8 cellular contexts compared by ENCODE assay signal in the genomic region with DNA sequence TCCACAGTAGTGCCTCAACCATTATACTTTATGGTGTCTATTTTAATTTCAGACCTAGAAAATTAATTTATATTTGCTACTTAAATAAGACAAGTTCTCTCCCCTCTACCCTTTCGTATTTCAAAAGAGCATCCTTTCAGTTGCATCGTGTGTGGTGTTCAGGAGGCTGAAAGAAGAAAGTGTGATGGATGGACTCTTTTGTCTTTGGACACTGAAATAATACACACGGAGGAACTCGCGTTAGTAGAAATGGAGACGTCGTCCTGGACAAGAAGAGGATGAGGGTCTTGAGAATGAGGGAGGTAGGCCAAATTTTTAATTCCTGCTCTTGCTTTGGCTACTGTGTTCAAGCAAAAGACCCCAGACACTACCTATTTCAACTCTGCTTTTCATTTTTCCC. TPM values are rescaled to one million over a fixed set of nuclear protein-coding genes. Genes with fewer than 3 reads are reported as not detected.
DNase-seq lines count a peak whose midpoint lies in the region; ATAC-seq, FAIRE-seq and TF ChIP-seq lines count a peak whose summit lies in the region.

No MANE protein-coding gene starts in this region.

- no peaks in the 10 kb centered on the region for H4K20me1 ChIP-seq in HepG2 (ENCODE audit: insufficient read depth, low read length)

- no peak for DNase-seq in activated T-cell treated with anti-CD3 and anti-CD28 coated beads, Interleukin-2, amount 50 U/mL, for 4 hours
- DNase-seq in activated T-cell treated with anti-CD3 and anti-CD28 coated beads, Interleukin-2, amount 50 U/mL, for 48 hours, result no peak
- DNase-seq in HepG2 (ENCODE audit: low spot score) (no peak), tibial artery (no peak), A172 (ENCODE audit: low spot score) (no peak), islet precursor cell (no peak)

- peak overlapping the region; percentile 91 for H3K4me3 Mint-ChIP-seq in activated T-cell treated with anti-CD3 and anti-CD28 coated beads, Interleukin-2, amount 50 U/mL, for 4 hours
- H3K4me3 Mint-ChIP-seq in activated naive CD8-positive, alpha-beta T cell, result peak overlapping the region; percentile 93

- peak overlapping the region; percentile 88 for H3K9ac ChIP-seq in HepG2 (ENCODE audit: insufficient read depth, low read depth, low read length)

- no peaks in the 10 kb centered on the region for H3K9me3 Mint-ChIP-seq in activated T-cell treated with anti-CD3 and anti-CD28 coated beads, Interleukin-2, amount 50 U/mL, for 4 hours
- no peaks in the 10 kb centered on the region for H3K9me3 Mint-ChIP-seq in activated naive CD8-positive, alpha-beta T cell (ENCODE audit: low read depth)

- H3K4me2 ChIP-seq in HepG2 (ENCODE audit: low read depth, low read length), result peak overlapping the region; percentile 94

- POLR2A ChIA-PET in HepG2 (lab: Yijun Ruan, JAX), result interaction anchor here (1.3 to 1.9 kb wide), 2 partner anchors 23 to 55 kb away, joined by 5 to 21 read pairs; a partner anchor contains a TSS

- H3K27ac ChIP-seq in HepG2 (ENCODE audit: extremely low read length, insufficient read depth, low read length), result peak overlapping the region; percentile 82
- peak overlapping the region; percentile 80 to 87 for H3K27ac ChIP-seq in tibial artery

- H3K4me1 ChIP-seq in HepG2 (ENCODE audit: insufficient read depth, low read length) (peaks cover 61% of the 10 kb centered on the region), tibial artery (peaks cover 0 to 15% (median 12%) of the 10 kb centered on the region in 4 donors)

- no peaks in the 10 kb centered on the region for H3K9me3 ChIP-seq in HepG2 (ENCODE audit: low read length)
- no peaks in the 10 kb centered on the region for H3K9me3 ChIP-seq in tibial artery

- no peaks in the 10 kb centered on the region for H3K36me3 ChIP-seq in HepG2 (replicated peaks in 1 of 2; ENCODE audit: control insufficient read depth in 1 of 2, insufficient read depth in 2 of 2, low read length in 2 of 2)
- H3K36me3 ChIP-seq in tibial artery, result no peaks in the 10 kb centered on the region

- H2AFZ ChIP-seq in HepG2 (ENCODE audit: low read length), result no peak overlapping the region

- H3K4me3 ChIP-seq in HepG2 (replicated peaks in 1 of 3; ENCODE audit: insufficient read depth in 1 of 3, low read depth in 2 of 3, low read length in 3 of 3) (peak overlapping the region; percentile 97 to 99 (median 99)), tibial artery (peak overlapping the region; percentile 71 to 89)

- H3K27ac Mint-ChIP-seq in activated naive CD8-positive, alpha-beta T cell, result peak overlapping the region; percentile 90

- no TSS peak for BruUV-seq in HepG2 (replicated peaks; lab: Mats Ljungman, UMichigan)

- H3K79me2 ChIP-seq in HepG2 (ENCODE audit: insufficient read depth, low read length), result peaks cover 11% of the 10 kb centered on the region

- H3K4me1 Mint-ChIP-seq in activated T-cell treated with anti-CD3 and anti-CD28 coated beads, Interleukin-2, amount 50 U/mL, for 4 hours (ENCODE audit: low read depth), result peaks cover 40% of the 10 kb centered on the region
- H3K4me1 Mint-ChIP-seq in activated naive CD8-positive, alpha-beta T cell (ENCODE audit: low read depth), result peaks cover 37% of the 10 kb centered on the region

- H3K27me3 Mint-ChIP-seq in activated T-cell treated with anti-CD3 and anti-CD28 coated beads, Interleukin-2, amount 50 U/mL, for 4 hours (ENCODE audit: low read depth), result no peaks in the 10 kb centered on the region
- no peaks in the 10 kb centered on the region for H3K27me3 Mint-ChIP-seq in activated naive CD8-positive, alpha-beta T cell

- TF ChIP-seq CTCF in HepG2 (CRISPR knock-in tag; IDR thresholded peaks at IDR 0.05) (no peak), tibial artery (IDR thresholded peaks at IDR 0.05) (no peak)

- intact Hi-C loops in HepG2 (cut with micrococcal nuclease; ENCODE audit: unreplicated experiment) (loop anchor here (5.0 kb wide), 2 partner anchors 39 to 54 kb away; a partner anchor contains a TSS), tibial artery (cut with DNase I; ENCODE audit: low total_unique reads) (loop anchor here (2.0 kb wide), 1 partner anchor 53 kb away; no protein-coding TSS in a partner anchor)

- H3K27me3 ChIP-seq in HepG2 (ENCODE audit: control insufficient read depth in 1 of 2, insufficient read depth in 2 of 2, low read length in 2 of 2), result no peaks in the 10 kb centered on the region
- H3K27me3 ChIP-seq in tibial artery, result no peaks in the 10 kb centered on the region

- FAIRE-seq in HepG2 (lab: Jason Lieb, UNC), result no peak

- CTCF ChIA-PET in HepG2 (lab: Yijun Ruan, JAX; ENCODE audit: low intra/inter-chr PET ratio, low total read pairs), result no interaction called here

- no peak for ATAC-seq in activated T-cell treated with anti-CD3 and anti-CD28 coated beads, Interleukin-2, amount 50 U/mL, for 4 hours
- no peak for ATAC-seq in HepG2
- no peak for ATAC-seq in GM21825 (IDR thresholded peaks at IDR 0.05; ENCODE audit: unreplicated experiment)

- no peak for TF ChIP-seq EP300 in HepG2 (IDR thresholded peaks at IDR 0.05; ENCODE audit: low read depth in 2 of 2, low read length in 2 of 2)
- TF ChIP-seq EP300 in HepG2 (CRISPR knock-in tag; IDR thresholded peaks at IDR 0.05; ENCODE audit: borderline replicate concordance), result no peak

- WGBS in HepG2 (ENCODE audit: low lambda C conversion rate), result 20% methylated on average over 7 of the region's 7 CpGs

- TF ChIP-seq POLR2A in HepG2 (IDR thresholded peaks at IDR 0.05; ENCODE audit: insufficient read depth in 1 of 2, low read depth in 2 of 2, low read length in 2 of 2), result no peak

- in situ Hi-C loops in HepG2 (cut with HindIII; ENCODE audit: extremely low pct_ligation_motif_present, low pct_unique_long_range_greater_than_20kb), result no loop called here

- no peak for TF ChIP-seq RAD21 in HepG2 (CRISPR knock-in tag; IDR thresholded peaks at IDR 0.05)

- peaks cover 2% of the 10 kb centered on the region for H3K36me3 Mint-ChIP-seq in activated T-cell treated with anti-CD3 and anti-CD28 coated beads, Interleukin-2, amount 50 U/mL, for 4 hours (ENCODE audit: insufficient read depth)
- H3K36me3 Mint-ChIP-seq in activated naive CD8-positive, alpha-beta T cell, result peaks cover 7% of the 10 kb centered on the region

RNA-seq across cellular contexts. Expression of a gene that starts 0.9 kb away (rescaled TPM):
- 10 to 100 TPM; 16.1 to 17.1 (median 16.2) TPM for total RNA-seq in activated T-cell treated with anti-CD3 and anti-CD28 coated beads, Interleukin-2, amount 50 U/mL, for 4 hours
- total RNA-seq in HepG2 (2016; rRNA removed; fragmentation: Illumina TruSeq; extraction: Trizol), result 11.7 and 17.5 TPM in 2 replicates
- total RNA-seq in HepG2 (2016; cell fraction: cytosol; rRNA removed; fragmentation: Illumina TruSeq; extraction: Trizol; ENCODE audit: low read depth), result 0.71 TPM in 2 replicates
- total RNA-seq in HepG2 (2016; cell fraction: insoluble cytoplasmic fraction; rRNA removed; fragmentation: Illumina TruSeq; extraction: Trizol), result 11.1 and 18.2 TPM in 2 replicates
- 4.1 and 4.7 TPM in 2 replicates for total RNA-seq in HepG2 (2016; cell fraction: membrane; rRNA removed; fragmentation: Illumina TruSeq; extraction: Trizol)
- total RNA-seq in HepG2 (2016; cell fraction: nucleus; rRNA removed; fragmentation: Illumina TruSeq; extraction: Trizol), result 8.0 and 8.7 TPM in 2 replicates
- polyA plus RNA-seq in HepG2 (2011; rRNA removed), result 4.7 and 6.0 TPM in 2 replicates
- polyA plus RNA-seq in HepG2 (2011; cell fraction: cytosol; rRNA removed), result 3.0 and 4.2 TPM in 2 replicates
- polyA plus RNA-seq in HepG2 (2011; cell fraction: nucleus; rRNA removed), result 2.7 and 3.4 TPM in 2 replicates
- 5.0 and 5.4 TPM in 2 replicates for polyA plus RNA-seq in HepG2 (2012)
- 0.28 and 0.33 TPM in 2 replicates for polyA plus RNA-seq in HepG2 (2016; cell fraction: cytosol; fragmentation: Illumina TruSeq; extraction: Trizol; ENCODE audit: low read depth)
- polyA plus RNA-seq in HepG2 (2016; cell fraction: insoluble cytoplasmic fraction; fragmentation: Illumina TruSeq; extraction: Trizol; ENCODE audit: low read depth), result 10.5 and 10.6 TPM in 2 replicates
- 1.5 and 1.7 TPM in 2 replicates for polyA plus RNA-seq in HepG2 (2016; cell fraction: membrane; fragmentation: Illumina TruSeq; extraction: Trizol; ENCODE audit: low read depth)
- polyA plus RNA-seq in HepG2 (2016; cell fraction: nucleus; fragmentation: Illumina TruSeq; extraction: Trizol; ENCODE audit: insufficient read depth, low read depth), result 8.9 and 9.4 TPM in 2 replicates
- 12.8 and 15.2 TPM in 2 replicates for polyA minus RNA-seq in HepG2 (2011; rRNA and poly(A)+ RNA removed; ENCODE audit: low replicate concordance)
- polyA minus RNA-seq in HepG2 (2011; cell fraction: cytosol; rRNA and poly(A)+ RNA removed), result 7.1 and 8.6 TPM in 2 replicates
- polyA minus RNA-seq in HepG2 (2011; cell fraction: nucleus; rRNA and poly(A)+ RNA removed), result 5.3 and 7.1 TPM in 2 replicates
- total RNA-seq in A172 (2014; rRNA removed; shearing (Covaris generic)), result 11.1 and 11.5 TPM in 2 replicates

RNA-seq across cellular contexts. Expression of a gene that starts 1.2 kb away (rescaled TPM):
- under 1 TPM; 0.61 to 0.90 (median 0.82) TPM for total RNA-seq in activated T-cell treated with anti-CD3 and anti-CD28 coated beads, Interleukin-2, amount 50 U/mL, for 4 hours
- 1.3 and 2.0 TPM in 2 replicates for total RNA-seq in HepG2 (2016; rRNA removed; fragmentation: Illumina TruSeq; extraction: Trizol)
- total RNA-seq in HepG2 (2016; cell fraction: cytosol; rRNA removed; fragmentation: Illumina TruSeq; extraction: Trizol; ENCODE audit: low read depth), result 0.40 TPM in 1 of 2 replicates, not detected in the other
- total RNA-seq in HepG2 (2016; cell fraction: insoluble cytoplasmic fraction; rRNA removed; fragmentation: Illumina TruSeq; extraction: Trizol), result 1.4 and 3.0 TPM in 2 replicates
- 0.10 and 0.49 TPM in 2 replicates for total RNA-seq in HepG2 (2016; cell fraction: membrane; rRNA removed; fragmentation: Illumina TruSeq; extraction: Trizol)
- total RNA-seq in HepG2 (2016; cell fraction: nucleus; rRNA removed; fragmentation: Illumina TruSeq; extraction: Trizol), result 1.1 TPM in 2 replicates
- polyA plus RNA-seq in HepG2 (2011; rRNA removed), result 0.09 TPM in 2 replicates
- 0.11 TPM in 1 of 2 replicates, not detected in the other for polyA plus RNA-seq in HepG2 (2011; cell fraction: cytosol; rRNA removed)
- 0.05 and 0.24 TPM in 2 replicates for polyA plus RNA-seq in HepG2 (2011; cell fraction: nucleus; rRNA removed)
- 0.05 TPM in 1 of 2 replicates, not detected in the other for polyA plus RNA-seq in HepG2 (2012)
- polyA plus RNA-seq in HepG2 (2016; cell fraction: cytosol; fragmentation: Illumina TruSeq; extraction: Trizol; ENCODE audit: low read depth), result 0.11 TPM in 1 of 2 replicates, not detected in the other
- polyA plus RNA-seq in HepG2 (2016; cell fraction: insoluble cytoplasmic fraction; fragmentation: Illumina TruSeq; extraction: Trizol; ENCODE audit: low read depth), result 0.82 and 1.2 TPM in 2 replicates
- 0.07 and 0.10 TPM in 2 replicates for polyA plus RNA-seq in HepG2 (2016; cell fraction: membrane; fragmentation: Illumina TruSeq; extraction: Trizol; ENCODE audit: low read depth)
- polyA plus RNA-seq in HepG2 (2016; cell fraction: nucleus; fragmentation: Illumina TruSeq; extraction: Trizol; ENCODE audit: insufficient read depth, low read depth), result 0.47 and 0.82 TPM in 2 replicates
- polyA minus RNA-seq in HepG2 (2011; rRNA and poly(A)+ RNA removed; ENCODE audit: low replicate concordance), result 0.51 TPM in 1 of 2 replicates, not detected in the other
- not detected in 2 replicates for polyA minus RNA-seq in HepG2 (2011; cell fraction: cytosol; rRNA and poly(A)+ RNA removed)
- polyA minus RNA-seq in HepG2 (2011; cell fraction: nucleus; rRNA and poly(A)+ RNA removed), result 0.39 TPM in 1 of 2 replicates, not detected in the other
- 1.9 and 2.7 TPM in 2 replicates for total RNA-seq in A172 (2014; rRNA removed; shearing (Covaris generic))

RNA-seq across cellular contexts. Expression of a gene that starts 47.4 kb away (rescaled TPM):
- total RNA-seq in activated T-cell treated with anti-CD3 and anti-CD28 coated beads, Interleukin-2, amount 50 U/mL, for 4 hours, result under 1 TPM in 2 of 3 donors, not detected in 1; 0.15 to 0.18 TPM
- 0.24 TPM in 1 of 2 replicates, not detected in the other for total RNA-seq in HepG2 (2016; rRNA removed; fragmentation: Illumina TruSeq; extraction: Trizol)
- 0.20 and 0.35 TPM in 2 replicates for total RNA-seq in HepG2 (2016; cell fraction: cytosol; rRNA removed; fragmentation: Illumina TruSeq; extraction: Trizol; ENCODE audit: low read depth)
- total RNA-seq in HepG2 (2016; cell fraction: insoluble cytoplasmic fraction; rRNA removed; fragmentation: Illumina TruSeq; extraction: Trizol), result 0.09 and 0.17 TPM in 2 replicates
- 0.12 and 0.17 TPM in 2 replicates for total RNA-seq in HepG2 (2016; cell fraction: membrane; rRNA removed; fragmentation: Illumina TruSeq; extraction: Trizol)
- 0.38 and 0.43 TPM in 2 replicates for total RNA-seq in HepG2 (2016; cell fraction: nucleus; rRNA removed; fragmentation: Illumina TruSeq; extraction: Trizol)
- polyA plus RNA-seq in HepG2 (2011; rRNA removed), result 0.41 and 0.71 TPM in 2 replicates
- 0.08 and 0.10 TPM in 2 replicates for polyA plus RNA-seq in HepG2 (2011; cell fraction: cytosol; rRNA removed)
- 1.8 and 2.3 TPM in 2 replicates for polyA plus RNA-seq in HepG2 (2011; cell fraction: nucleus; rRNA removed)
- 0.65 and 0.83 TPM in 2 replicates for polyA plus RNA-seq in HepG2 (2012)
- not detected in 2 replicates for polyA plus RNA-seq in HepG2 (2016; cell fraction: cytosol; fragmentation: Illumina TruSeq; extraction: Trizol; ENCODE audit: low read depth)
- 0.12 TPM in 1 of 2 replicates, not detected in the other for polyA plus RNA-seq in HepG2 (2016; cell fraction: insoluble cytoplasmic fraction; fragmentation: Illumina TruSeq; extraction: Trizol; ENCODE audit: low read depth)
- 0.12 TPM in 1 of 2 replicates, not detected in the other for polyA plus RNA-seq in HepG2 (2016; cell fraction: membrane; fragmentation: Illumina TruSeq; extraction: Trizol; ENCODE audit: low read depth)
- 0.67 and 1.4 TPM in 2 replicates for polyA plus RNA-seq in HepG2 (2016; cell fraction: nucleus; fragmentation: Illumina TruSeq; extraction: Trizol; ENCODE audit: insufficient read depth, low read depth)
- 0.23 and 0.42 TPM in 2 replicates for polyA minus RNA-seq in HepG2 (2011; rRNA and poly(A)+ RNA removed; ENCODE audit: low replicate concordance)
- not detected in 2 replicates for polyA minus RNA-seq in HepG2 (2011; cell fraction: cytosol; rRNA and poly(A)+ RNA removed)
- polyA minus RNA-seq in HepG2 (2011; cell fraction: nucleus; rRNA and poly(A)+ RNA removed), result 0.62 and 1.5 TPM in 2 replicates
- total RNA-seq in A172 (2014; rRNA removed; shearing (Covaris generic)), result not detected in 2 replicates

RNA-seq across cellular contexts. Expression of a gene that starts 55.1 kb away (rescaled TPM):
- 1 to 10 TPM; 5.5 to 9.2 (median 8.1) TPM for total RNA-seq in activated T-cell treated with anti-CD3 and anti-CD28 coated beads, Interleukin-2, amount 50 U/mL, for 4 hours
- total RNA-seq in HepG2 (2016; rRNA removed; fragmentation: Illumina TruSeq; extraction: Trizol), result 26.9 and 27.6 TPM in 2 replicates
- 6.7 and 6.9 TPM in 2 replicates for total RNA-seq in HepG2 (2016; cell fraction: cytosol; rRNA removed; fragmentation: Illumina TruSeq; extraction: Trizol; ENCODE audit: low read depth)
- total RNA-seq in HepG2 (2016; cell fraction: insoluble cytoplasmic fraction; rRNA removed; fragmentation: Illumina TruSeq; extraction: Trizol), result 26.1 and 26.7 TPM in 2 replicates
- total RNA-seq in HepG2 (2016; cell fraction: membrane; rRNA removed; fragmentation: Illumina TruSeq; extraction: Trizol), result 10.4 TPM in 2 replicates
- 19.7 and 22.0 TPM in 2 replicates for total RNA-seq in HepG2 (2016; cell fraction: nucleus; rRNA removed; fragmentation: Illumina TruSeq; extraction: Trizol)
- 14.4 and 15.7 TPM in 2 replicates for polyA plus RNA-seq in HepG2 (2011; rRNA removed)
- 15.4 and 20.2 TPM in 2 replicates for polyA plus RNA-seq in HepG2 (2011; cell fraction: cytosol; rRNA removed)
- polyA plus RNA-seq in HepG2 (2011; cell fraction: nucleus; rRNA removed), result 25.0 and 27.1 TPM in 2 replicates
- 18.1 and 18.4 TPM in 2 replicates for polyA plus RNA-seq in HepG2 (2012)
- polyA plus RNA-seq in HepG2 (2016; cell fraction: cytosol; fragmentation: Illumina TruSeq; extraction: Trizol; ENCODE audit: low read depth), result 4.9 and 5.3 TPM in 2 replicates
- polyA plus RNA-seq in HepG2 (2016; cell fraction: insoluble cytoplasmic fraction; fragmentation: Illumina TruSeq; extraction: Trizol; ENCODE audit: low read depth), result 29.6 and 30.1 TPM in 2 replicates
- polyA plus RNA-seq in HepG2 (2016; cell fraction: membrane; fragmentation: Illumina TruSeq; extraction: Trizol; ENCODE audit: low read depth), result 7.6 and 9.5 TPM in 2 replicates
- 20.3 and 23.0 TPM in 2 replicates for polyA plus RNA-seq in HepG2 (2016; cell fraction: nucleus; fragmentation: Illumina TruSeq; extraction: Trizol; ENCODE audit: insufficient read depth, low read depth)
- polyA minus RNA-seq in HepG2 (2011; rRNA and poly(A)+ RNA removed; ENCODE audit: low replicate concordance), result 25.0 and 25.5 TPM in 2 replicates
- 3.9 and 5.6 TPM in 2 replicates for polyA minus RNA-seq in HepG2 (2011; cell fraction: cytosol; rRNA and poly(A)+ RNA removed)
- 37.7 and 42.4 TPM in 2 replicates for polyA minus RNA-seq in HepG2 (2011; cell fraction: nucleus; rRNA and poly(A)+ RNA removed)
- 28.6 and 30.4 TPM in 2 replicates for total RNA-seq in A172 (2014; rRNA removed; shearing (Covaris generic))

RNA-seq across cellular contexts. Expression of a gene that starts 55.3 kb away (rescaled TPM):
- 10 to 100 TPM; 18.0 to 22.2 (median 19.2) TPM for total RNA-seq in activated T-cell treated with anti-CD3 and anti-CD28 coated beads, Interleukin-2, amount 50 U/mL, for 4 hours
- 7.9 and 15.9 TPM in 2 replicates for total RNA-seq in HepG2 (2016; rRNA removed; fragmentation: Illumina TruSeq; extraction: Trizol)
- 4.5 and 5.3 TPM in 2 replicates for total RNA-seq in HepG2 (2016; cell fraction: cytosol; rRNA removed; fragmentation: Illumina TruSeq; extraction: Trizol; ENCODE audit: low read depth)
- total RNA-seq in HepG2 (2016; cell fraction: insoluble cytoplasmic fraction; rRNA removed; fragmentation: Illumina TruSeq; extraction: Trizol), result 5.7 and 18.9 TPM in 2 replicates
- total RNA-seq in HepG2 (2016; cell fraction: membrane; rRNA removed; fragmentation: Illumina TruSeq; extraction: Trizol), result 5.6 and 9.7 TPM in 2 replicates
- 26.2 and 26.6 TPM in 2 replicates for total RNA-seq in HepG2 (2016; cell fraction: nucleus; rRNA removed; fragmentation: Illumina TruSeq; extraction: Trizol)
- 15.3 and 17.7 TPM in 2 replicates for polyA plus RNA-seq in HepG2 (2011; rRNA removed)
- 5.3 and 6.1 TPM in 2 replicates for polyA plus RNA-seq in HepG2 (2011; cell fraction: cytosol; rRNA removed)
- 104 and 129 TPM in 2 replicates for polyA plus RNA-seq in HepG2 (2011; cell fraction: nucleus; rRNA removed)
- polyA plus RNA-seq in HepG2 (2012), result 10.4 and 12.2 TPM in 2 replicates
- polyA plus RNA-seq in HepG2 (2016; cell fraction: cytosol; fragmentation: Illumina TruSeq; extraction: Trizol; ENCODE audit: low read depth), result 5.4 and 5.6 TPM in 2 replicates
- polyA plus RNA-seq in HepG2 (2016; cell fraction: insoluble cytoplasmic fraction; fragmentation: Illumina TruSeq; extraction: Trizol; ENCODE audit: low read depth), result 10.3 and 13.4 TPM in 2 replicates
- 8.1 and 9.6 TPM in 2 replicates for polyA plus RNA-seq in HepG2 (2016; cell fraction: membrane; fragmentation: Illumina TruSeq; extraction: Trizol; ENCODE audit: low read depth)
- polyA plus RNA-seq in HepG2 (2016; cell fraction: nucleus; fragmentation: Illumina TruSeq; extraction: Trizol; ENCODE audit: insufficient read depth, low read depth), result 96.8 and 106 TPM in 2 replicates
- 34.5 and 36.8 TPM in 2 replicates for polyA minus RNA-seq in HepG2 (2011; rRNA and poly(A)+ RNA removed; ENCODE audit: low replicate concordance)
- polyA minus RNA-seq in HepG2 (2011; cell fraction: cytosol; rRNA and poly(A)+ RNA removed), result 6.0 and 8.1 TPM in 2 replicates
- 38.1 and 42.3 TPM in 2 replicates for polyA minus RNA-seq in HepG2 (2011; cell fraction: nucleus; rRNA and poly(A)+ RNA removed)
- total RNA-seq in A172 (2014; rRNA removed; shearing (Covaris generic)), result 13.7 and 14.5 TPM in 2 replicates
